Comparison of ENCODE assay signal across 21 cellular contexts in the genomic region with DNA sequence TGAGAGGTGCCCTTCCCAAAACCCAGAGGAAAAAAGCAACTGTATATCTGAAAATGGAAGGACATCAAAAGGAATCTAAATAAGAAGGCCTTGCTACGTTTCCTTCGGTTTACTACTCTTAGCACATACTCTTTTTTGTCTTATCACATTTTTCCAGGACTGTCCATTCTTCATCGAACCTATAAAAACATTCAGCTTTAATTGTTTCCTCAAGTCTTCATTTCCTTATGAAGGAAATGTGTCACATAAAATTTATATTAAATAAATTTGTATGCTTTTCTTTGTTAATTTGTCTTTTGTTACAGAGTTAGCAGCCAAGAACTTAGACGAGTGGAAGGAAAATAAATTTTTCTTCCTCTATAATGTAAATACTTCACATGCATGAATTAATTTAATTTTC.
"Had no signal": no experiment of that assay in that cellular context is flagged by ENCODE, and none has a peak within 500 bp of the region (broad histone marks: within the 10 kb centered on the region; RNA-seq: fewer than 3 reads in every experiment).

No MANE protein-coding gene starts in this region.

- FAIRE-seq: HTR-8/SVneo, K562 had no signal

- H3K27ac ChIP-seq: HL-60, RWPE1 had no signal

- ATAC-seq: K562, Panc1, PC-3, SK-N-SH treated with all-trans-retinoic acid at 6 μM for 48 hours had no signal

- H3K4me3 ChIP-seq: K562 had no signal

- DNase-seq: MV-4-11, NCI-H1048, NCI-H1105, NCI-H1417, NCI-H146, NCI-H1694 treated with DMSO at 0.1 percent for 48 hours, NCI-H1930, NCI-H2081, NCI-H2107, NCI-H2227 treated with DMSO at 0.1 percent for 48 hours, NCI-H524, NCI-H774, PC-3, SHP77, T-helper 1 cell had no signal
